In genomic region chr3:52046914-52047239, GRCh38 we compare ENCODE assay signal across 10 cellular contexts. TPM values are rescaled to one million over a fixed set of nuclear protein-coding genes. Genes with fewer than 3 reads are reported as not detected.
DNase-seq lines count a peak whose midpoint lies in the region; ATAC-seq, FAIRE-seq and TF ChIP-seq lines count a peak whose summit lies in the region.
"Had no signal": no experiment of that assay in that cellular context is flagged by ENCODE, and none has a peak within 500 bp of the region (broad histone marks: within the 10 kb centered on the region; RNA-seq: fewer than 3 reads in every experiment).

No MANE protein-coding gene starts in this region.

- H4K20me1 ChIP-seq in H1 (replicated peaks in 1 of 2; ENCODE audit: control insufficient read depth in 1 of 2, insufficient read depth in 2 of 2, low read length in 2 of 2), result no peaks in the 10 kb centered on the region

- no peak overlapping the region for H3K56ac ChIP-seq in H1 (replicated peaks; ENCODE audit: insufficient read length, low read depth, low read length)

- no peak for TF ChIP-seq EP300 in H1 (IDR thresholded peaks at IDR 0.05; ENCODE audit: borderline replicate concordance in 1 of 2, low read depth in 2 of 2, low read length in 2 of 2)

- peak overlapping the region; percentile 57; the same call in 1 of the 2 replicates for H4K8ac ChIP-seq in H1 (ENCODE audit: extremely low read depth, insufficient read depth, low read length)

- TF ChIP-seq POLR2A in H1 (IDR thresholded peaks at IDR 0.05; ENCODE audit: control extremely low read depth in 1 of 2, low read depth in 2 of 2, low read length in 2 of 2), result no peak

- no peaks in the 10 kb centered on the region for H3K9me3 Mint-ChIP-seq in naive thymus-derived CD4-positive, alpha-beta T cell
- H3K9me3 Mint-ChIP-seq: natural killer cell had no signal

- H3K4me1 ChIP-seq in left ventricle myocardium inferior (peaks cover 80% of the 10 kb centered on the region), H1 (replicated peaks in 1 of 4; ENCODE audit: control insufficient read depth in 3 of 4, insufficient read depth in 4 of 4, low read length in 3 of 4) (peaks cover 0 to 8% (median 3%) of the 10 kb centered on the region in 4 experiments; a peak in 5 of 7 replicates)
- peaks cover 30 to 43% of the 10 kb centered on the region in 2 donors for H3K4me1 ChIP-seq in naive thymus-derived CD4-positive, alpha-beta T cell (ENCODE audit: control insufficient read depth in 2 of 2, insufficient read depth in 2 of 2, low read length in 2 of 2)

- no peak overlapping the region for H3K4ac ChIP-seq in H1 (replicated peaks; ENCODE audit: insufficient read length, low read depth, low read length)

- no peak overlapping the region for H3K4me2 ChIP-seq in H1 (ENCODE audit: insufficient read depth in 1 of 2, low read depth in 2 of 2, low read length in 2 of 2)

- no peaks in the 10 kb centered on the region for H3K27me3 ChIP-seq in left ventricle myocardium inferior (ENCODE audit: low read depth)
- H3K27me3 ChIP-seq in H1 (replicated peaks in 1 of 4; ENCODE audit: control insufficient read depth in 3 of 4, extremely low read depth in 1 of 4, insufficient read depth in 3 of 4, low read length in 3 of 4), result no peaks in the 10 kb centered on the region
- no peaks in the 10 kb centered on the region for H3K27me3 ChIP-seq in naive thymus-derived CD4-positive, alpha-beta T cell (ENCODE audit: control insufficient read depth in 2 of 2, insufficient read depth in 2 of 2, low read length in 2 of 2)

- H3K9me3 ChIP-seq in left ventricle myocardium inferior (replicated peaks), result no peaks in the 10 kb centered on the region
- H3K9me3 ChIP-seq in H1 (ENCODE audit: insufficient read depth in 2 of 2, low read depth in 1 of 2, low read length in 1 of 2), result no peaks in the 10 kb centered on the region
- H3K9me3 ChIP-seq in naive thymus-derived CD4-positive, alpha-beta T cell (ENCODE audit: control insufficient read depth in 2 of 3, low read length in 3 of 3), result no peaks in the 10 kb centered on the region

- H3K79me2 ChIP-seq in H1 (ENCODE audit: control insufficient read depth in 1 of 2, insufficient read depth in 2 of 2, low read length in 2 of 2), result no peaks in the 10 kb centered on the region

- H3K14ac ChIP-seq in H1 (ENCODE audit: insufficient read length), result no peak overlapping the region

- no peak overlapping the region for H2BK15ac ChIP-seq in H1 (ENCODE audit: low read length)

- H3K23me2 ChIP-seq in H1 (ENCODE audit: low read depth, low read length), result no peaks in the 10 kb centered on the region

- H2BK20ac ChIP-seq in H1 (ENCODE audit: low read length), result peak overlapping the region; percentile 72; the same call in 1 of the 2 replicates

- no peak for DNase-seq in left ventricle myocardium inferior
- no peak for DNase-seq in cardiac septum (ENCODE audit: low spot score)
- no peak for DNase-seq in H1 (ENCODE audit: low read depth in 1 of 2, low spot score in 2 of 2)
- DNase-seq in naive thymus-derived CD4-positive, alpha-beta T cell, result no peak
- no peak for DNase-seq in NK-92 treated with Interleukin-12 subunit alpha and Interleukin-12 subunit beta, amount 100 ng/mL, for 24 hours (lab: John Stamatoyannopoulos, UW)
- no peak for DNase-seq in posterior cingulate gyrus
- DNase-seq in GDM1 (lab: John Stamatoyannopoulos, UW), result no peak
- DNase-seq: natural killer cell; stimulated activated CD4-positive, alpha-beta T cell treated with anti-CD3 and anti-CD28 coated beads, Interleukin-4, amount 100 ng/mL, for 24 hours had no signal

- peaks cover 9 to 67% (median 56%) of the 10 kb centered on the region in 7 donors for H3K4me1 Mint-ChIP-seq in naive thymus-derived CD4-positive, alpha-beta T cell

- no peak overlapping the region for H2AFZ ChIP-seq in H1 (ENCODE audit: low read length)

- H3K18ac ChIP-seq in H1 (ENCODE audit: extremely low read depth, low read length), result no peak overlapping the region

- no peak overlapping the region for H4K91ac ChIP-seq in H1 (replicated peaks; ENCODE audit: insufficient read length, low read length)

- FAIRE-seq in H1 (lab: Jason Lieb, UNC), result no peak

- POLR2A ChIA-PET in H1 (lab: Charles Lee; ENCODE audit: partially characterized antibody), result interaction anchor here (0.6 to 4.1 kb wide), 3 partner anchors 10 to 56 kb away, joined by 3 to 24 read pairs (median 4); partner anchors contain the start of gene DUSP7
- POLR2A ChIA-PET in naive thymus-derived CD4-positive, alpha-beta T cell (lab: Charles Lee), result interaction anchor here (1.0 kb wide), 1 partner anchor 10 kb away, joined by 4 read pairs; no protein-coding TSS in a partner anchor

- H3K4me3 ChIP-seq in left ventricle myocardium inferior (no peak overlapping the region), H1 (ENCODE audit: extremely low read depth in 1 of 4, insufficient read depth in 2 of 4, low read depth in 3 of 4, low read length in 4 of 4) (no peak overlapping the region)
- no peak overlapping the region for H3K4me3 ChIP-seq in naive thymus-derived CD4-positive, alpha-beta T cell (ENCODE audit: low read length)

- H3K4me3 Mint-ChIP-seq in naive thymus-derived CD4-positive, alpha-beta T cell, result peak overlapping the region in 1 of 10 donors; percentile 23
- H3K4me3 Mint-ChIP-seq: natural killer cell had no signal

- H3K9ac ChIP-seq in H1 (replicated peaks in 1 of 4; ENCODE audit: extremely low read depth in 1 of 4, low read depth in 3 of 4, low read length in 3 of 4), result no peak overlapping the region

- TF ChIP-seq RAD21 in H1 (IDR thresholded peaks at IDR 0.05 in 1 of 2, conservative IDR thresholded peaks at IDR 0.05 in 1 of 2; ENCODE audit: low read depth in 2 of 2, low read length in 2 of 2), result no peak

- H4K5ac ChIP-seq in H1 (ENCODE audit: insufficient read length, low read depth, low read length), result no peak overlapping the region

- H3K27me3 Mint-ChIP-seq in naive thymus-derived CD4-positive, alpha-beta T cell, result peaks cover 0 to 3% (median 0%) of the 10 kb centered on the region in 5 donors

- CTCF ChIA-PET in H1 (lab: Charles Lee; ENCODE audit: partially characterized antibody), result interaction anchor here (0.7 to 33.0 kb wide), 10 partner anchors 10 to 184 kb away, joined by 3 to 984 read pairs (median 6); partner anchors contain the start of gene DUSP7
- CTCF ChIA-PET in naive thymus-derived CD4-positive, alpha-beta T cell (lab: Charles Lee), result no interaction called here

- no peak overlapping the region for H2BK120ac ChIP-seq in H1 (replicated peaks; ENCODE audit: low read depth, low read length)

- WGBS in H1 (ENCODE audit: extremely low coverage in 1 of 2, insufficient coverage in 1 of 2, insufficient read length in 1 of 2, insufficient replicate concordance in 2 of 2, low coverage in 1 of 2, low lambda C conversion rate in 2 of 2, missing lambda C conversion rate in 1 of 2), 2 experiments, result 96% methylated on average over 7 of the region's 7 CpGs; no CpG with 5 or more reads in 1 of the 2 experiments

- H3K79me1 ChIP-seq in H1 (ENCODE audit: low read depth, low read length), result no peaks in the 10 kb centered on the region

- intact Hi-C loops in left ventricle myocardium inferior (cut with micrococcal nuclease), result no loop called here
- intact Hi-C loops in cardiac septum (cut with DNase I), result no loop called here
- intact Hi-C loops in naive thymus-derived CD4-positive, alpha-beta T cell (cut with micrococcal nuclease), result no loop called here
- intact Hi-C loops in posterior cingulate gyrus (cut with DNase I), result no loop called here

- peak overlapping the region in 8 of 9 donors; percentile 28 to 85 (median 58) for H3K27ac Mint-ChIP-seq in naive thymus-derived CD4-positive, alpha-beta T cell
- H3K27ac Mint-ChIP-seq: natural killer cell had no signal

- peaks cover 0 to 11% (median 9%) of the 10 kb centered on the region in 5 donors for H3K36me3 Mint-ChIP-seq in naive thymus-derived CD4-positive, alpha-beta T cell
- H3K36me3 Mint-ChIP-seq: natural killer cell had no signal

- H3K36me3 ChIP-seq in left ventricle myocardium inferior, result peaks cover 38% of the 10 kb centered on the region
- H3K36me3 ChIP-seq in H1 (ENCODE audit: control insufficient read depth in 2 of 4, insufficient read depth in 4 of 4, low read length in 3 of 4), result peaks cover 0 to 11% (median 8%) of the 10 kb centered on the region in 4 experiments; a peak in 4 of 8 replicates
- H3K36me3 ChIP-seq in naive thymus-derived CD4-positive, alpha-beta T cell (ENCODE audit: control insufficient read depth in 2 of 3, insufficient read depth in 3 of 3, low read length in 3 of 3), result peaks cover 14 to 38% (median 16%) of the 10 kb centered on the region in 3 experiments

- no peak overlapping the region for H2BK12ac ChIP-seq in H1 (ENCODE audit: low read depth, low read length)

- H2AK5ac ChIP-seq in H1 (ENCODE audit: low read depth, low read length), result no peak overlapping the region

- H3K23ac ChIP-seq in H1 (ENCODE audit: insufficient read length), result no peak overlapping the region

- ATAC-seq in naive thymus-derived CD4-positive, alpha-beta T cell, result no peak
- ATAC-seq in GM18511 (IDR thresholded peaks at IDR 0.05; ENCODE audit: unreplicated experiment), result no peak
- ATAC-seq: natural killer cell had no signal

- H3K27ac ChIP-seq in left ventricle myocardium inferior (replicated peaks) (peak overlapping the region; percentile 76), H1 (ENCODE audit: low read depth, low read length) (no peak overlapping the region)
- peak overlapping the region; percentile 55 for H3K27ac ChIP-seq in naive thymus-derived CD4-positive, alpha-beta T cell (ENCODE audit: low read depth, low read length)

- H2BK5ac ChIP-seq in H1 (ENCODE audit: low read depth, low read length), result no peak overlapping the region; the same call in 1 of the 2 replicates

- TF ChIP-seq CTCF in left ventricle myocardium inferior (IDR thresholded peaks at IDR 0.05; ENCODE audit: borderline replicate concordance) (no peak), H1 (IDR thresholded peaks at IDR 0.05; ENCODE audit: control extremely low read depth in 1 of 3, insufficient read depth in 1 of 3, low read depth in 1 of 3, low read length in 3 of 3) (no peak)

RNA-seq across cellular contexts. Expression of gene DUSP7, which starts 9.5 kb away (rescaled TPM):
- total RNA-seq in left ventricle myocardium inferior (23.1 TPM), cardiac septum (21.2 TPM)
- total RNA-seq in H1 (2021; fragmentation: NEBNext Ultra II Directional; extraction: Animal tissue kit (Norgen Biotek cat#: 25700)), result 19.4 and 20.5 TPM in 2 replicates
- 24.9 and 32.1 TPM in 2 replicates for polyA plus RNA-seq in H1 (2011; rRNA removed)
- polyA plus RNA-seq in H1 (2011; cell fraction: cytosol; rRNA removed), result 17.8 TPM
- 17.4 TPM for polyA plus RNA-seq in H1 (2011; cell fraction: nucleus; rRNA removed)
- 9.6 to 11.4 TPM (median 11.0 TPM) in 4 replicates for polyA plus RNA-seq in H1 (2012, experiment 1 of 2)
- polyA plus RNA-seq in H1 (2012, experiment 2 of 2), result 11.4 TPM
- polyA plus RNA-seq in H1 (2013, experiment 1 of 2), result 10.2 TPM
- 11.0 TPM for polyA plus RNA-seq in H1 (2013, experiment 2 of 2)
- polyA minus RNA-seq in H1 (2011; rRNA and poly(A)+ RNA removed), result 19.6 and 30.2 TPM in 2 replicates
- 18.8 TPM for polyA minus RNA-seq in H1 (2011; cell fraction: cytosol; rRNA and poly(A)+ RNA removed)
- polyA minus RNA-seq in H1 (2011; cell fraction: nucleus; rRNA and poly(A)+ RNA removed), result 18.1 TPM
- total RNA-seq in naive thymus-derived CD4-positive, alpha-beta T cell, result 10 to 100 TPM; 12.6 to 41.5 (median 40.4) TPM
- polyA plus RNA-seq in naive thymus-derived CD4-positive, alpha-beta T cell, result 1 to 10 TPM; 4.9 to 6.9 TPM

RNA-seq across cellular contexts. Expression of gene RPL29, which starts 51.2 kb away (rescaled TPM):
- total RNA-seq in left ventricle myocardium inferior, result 621 TPM
- total RNA-seq in cardiac septum, result 466 TPM
- total RNA-seq in H1 (2021; fragmentation: NEBNext Ultra II Directional; extraction: Animal tissue kit (Norgen Biotek cat#: 25700)), result 1,467 and 1,476 TPM in 2 replicates
- 2,660 and 3,062 TPM in 2 replicates for polyA plus RNA-seq in H1 (2011; rRNA removed)
- 3,021 TPM for polyA plus RNA-seq in H1 (2011; cell fraction: cytosol; rRNA removed)
- polyA plus RNA-seq in H1 (2011; cell fraction: nucleus; rRNA removed), result 1,988 TPM
- 2,347 to 2,838 TPM (median 2,522 TPM) in 4 replicates for polyA plus RNA-seq in H1 (2012, experiment 1 of 2)
- polyA plus RNA-seq in H1 (2012, experiment 2 of 2), result 3,643 TPM
- 2,053 TPM for polyA plus RNA-seq in H1 (2013, experiment 1 of 2)
- polyA plus RNA-seq in H1 (2013, experiment 2 of 2), result 1,963 TPM
- 1,098 and 1,191 TPM in 2 replicates for polyA minus RNA-seq in H1 (2011; rRNA and poly(A)+ RNA removed)
- 1,141 TPM for polyA minus RNA-seq in H1 (2011; cell fraction: cytosol; rRNA and poly(A)+ RNA removed)
- polyA minus RNA-seq in H1 (2011; cell fraction: nucleus; rRNA and poly(A)+ RNA removed), result 716 TPM
- 1,000 to 10,000 TPM; 1,152 to 1,744 (median 1,537) TPM for total RNA-seq in naive thymus-derived CD4-positive, alpha-beta T cell
- polyA plus RNA-seq in naive thymus-derived CD4-positive, alpha-beta T cell, result 1,000 to 10,000 TPM; 1,720 to 2,133 TPM
